ENCODE assay signal across 18 cellular contexts in genomic region chr9:115517335-115518075, GRCh38.
DNase-seq lines count a peak whose midpoint lies in the region; ATAC-seq, FAIRE-seq and TF ChIP-seq lines count a peak whose summit lies in the region.
"Had no signal": no experiment of that assay in that cellular context is flagged by ENCODE, and none has a peak within 500 bp of the region (broad histone marks: within the 10 kb centered on the region; RNA-seq: fewer than 3 reads in every experiment).

No MANE protein-coding gene starts in this region.

- H3K27ac Mint-ChIP-seq in astrocyte (ENCODE audit: unreplicated experiment), result peak overlapping the region; percentile 2
- H3K27ac Mint-ChIP-seq in mesothelial cell of epicardium, result peak overlapping the region; percentile 7
- no peak overlapping the region for H3K27ac Mint-ChIP-seq in type B pancreatic cell

- TF ChIP-seq CTCF in AG09309 (IDR thresholded peaks at IDR 0.05; ENCODE audit: control insufficient read depth, insufficient read depth, low read depth, low read length, missing control alignments) (no peak), HFF-Myc (IDR thresholded peaks at IDR 0.05; ENCODE audit: low read depth, low read length, missing control alignments) (no peak), astrocyte (IDR thresholded peaks at IDR 0.05; ENCODE audit: insufficient read depth, low read depth, low read length) (no peak), mesothelial cell of epicardium (IDR thresholded peaks at IDR 0.05; ENCODE audit: unreplicated experiment) (no peak), type B pancreatic cell (conservative IDR thresholded peaks at IDR 0.05) (no peak)

- DNase-seq in AG09309 (ENCODE audit: low read depth) (peak; percentile 55), HFF-Myc (ENCODE audit: extremely low read depth, low read depth) (peak; percentile 32), astrocyte (ENCODE audit: low read depth) (peak; percentile 53), mesothelial cell of epicardium (ENCODE audit: low spot score in 2 of 2, unreplicated experiment in 2 of 2) (no peak), type B pancreatic cell (ENCODE audit: extremely low spot score, unreplicated experiment) (no peak), middle frontal gyrus (ENCODE audit: extremely low spot score, low spot score) (no peak), ureter (ENCODE audit: low spot score) (no peak)
- DNase-seq: C1 segment of cervical spinal cord, DMS 273 treated with DMSO at 0.1 percent for 48 hours, HCEC 1CT, NCI-H1436 treated with DMSO at 0.1 percent for 48 hours, NCI-H2081, NCI-H510A treated with DMSO at 0.1 percent for 48 hours, SHP77 treated with DMSO at 0.1 percent for 48 hours had no signal

- H3K36me3 Mint-ChIP-seq in astrocyte (ENCODE audit: low read depth, unreplicated experiment) (no peaks in the 10 kb centered on the region), mesothelial cell of epicardium (no peaks in the 10 kb centered on the region), type B pancreatic cell (no peaks in the 10 kb centered on the region)

- H3K27ac ChIP-seq in astrocyte (ENCODE audit: low read depth, low read length), result no peak overlapping the region

- no peak overlapping the region for H2AFZ ChIP-seq in astrocyte (ENCODE audit: low read depth, low read length)

- peak; percentile 55 for FAIRE-seq in astrocyte (lab: Jason Lieb, UNC)
- FAIRE-seq: GM12891, HTR-8/SVneo, RCC 7860 had no signal

- no peak overlapping the region for H3K4me2 ChIP-seq in astrocyte (ENCODE audit: low read length)

- no peaks in the 10 kb centered on the region for H3K79me2 ChIP-seq in astrocyte (ENCODE audit: insufficient read depth, low read length)

- H3K9me3 Mint-ChIP-seq in astrocyte (ENCODE audit: unreplicated experiment) (peaks cover 2% of the 10 kb centered on the region), mesothelial cell of epicardium (no peaks in the 10 kb centered on the region), type B pancreatic cell (no peaks in the 10 kb centered on the region)

- H4K20me1 ChIP-seq in astrocyte (ENCODE audit: insufficient read depth, low read length), result no peaks in the 10 kb centered on the region

- H3K9ac ChIP-seq in astrocyte (ENCODE audit: low read length), result no peak overlapping the region

- no peak for ATAC-seq in GM21825 (IDR thresholded peaks at IDR 0.05; ENCODE audit: unreplicated experiment)

- no peaks in the 10 kb centered on the region for H3K27me3 ChIP-seq in astrocyte (ENCODE audit: insufficient read depth, low read length)

- H3K4me1 ChIP-seq in astrocyte (ENCODE audit: insufficient read depth, low read length), result no peaks in the 10 kb centered on the region

- H3K9me3 ChIP-seq in astrocyte (ENCODE audit: insufficient read depth, low read depth, low read length), result no peaks in the 10 kb centered on the region

- no peaks in the 10 kb centered on the region for H3K36me3 ChIP-seq in astrocyte (ENCODE audit: insufficient read depth, low read length)

- peaks cover 2% of the 10 kb centered on the region for H3K4me1 Mint-ChIP-seq in astrocyte (ENCODE audit: low read depth, unreplicated experiment)
- peaks cover 8% of the 10 kb centered on the region for H3K4me1 Mint-ChIP-seq in mesothelial cell of epicardium
- no peaks in the 10 kb centered on the region for H3K4me1 Mint-ChIP-seq in type B pancreatic cell (ENCODE audit: unreplicated experiment)

- no peak overlapping the region for H3K4me3 Mint-ChIP-seq in astrocyte (ENCODE audit: unreplicated experiment)
- no peak overlapping the region for H3K4me3 Mint-ChIP-seq in mesothelial cell of epicardium
- no peak overlapping the region for H3K4me3 Mint-ChIP-seq in type B pancreatic cell

- H3K27me3 Mint-ChIP-seq in astrocyte (ENCODE audit: low read depth, unreplicated experiment), result no peaks in the 10 kb centered on the region
- H3K27me3 Mint-ChIP-seq in mesothelial cell of epicardium (ENCODE audit: low read depth), result no peaks in the 10 kb centered on the region
- no peaks in the 10 kb centered on the region for H3K27me3 Mint-ChIP-seq in type B pancreatic cell

- H3K4me3 ChIP-seq in AG09309 (ENCODE audit: control insufficient read depth, low read depth, low read length) (no peak overlapping the region), HFF-Myc (replicated peaks; ENCODE audit: low read depth, low read length) (no peak overlapping the region), astrocyte (ENCODE audit: insufficient read depth, low read depth, low read length) (no peak overlapping the region)

Comparison
In these comparisons a context has a peak if more than half of its experiments do, and no peak if none do; other contexts are left out.
1. DNase-seq: peak in AG09309 (single experiment), HFF-Myc (single experiment) and astrocyte (single experiment); none in mesothelial cell of epicardium (0 of 2), type B pancreatic cell (single experiment), middle frontal gyrus (single experiment) and ureter (single experiment).